In the genomic region with DNA sequence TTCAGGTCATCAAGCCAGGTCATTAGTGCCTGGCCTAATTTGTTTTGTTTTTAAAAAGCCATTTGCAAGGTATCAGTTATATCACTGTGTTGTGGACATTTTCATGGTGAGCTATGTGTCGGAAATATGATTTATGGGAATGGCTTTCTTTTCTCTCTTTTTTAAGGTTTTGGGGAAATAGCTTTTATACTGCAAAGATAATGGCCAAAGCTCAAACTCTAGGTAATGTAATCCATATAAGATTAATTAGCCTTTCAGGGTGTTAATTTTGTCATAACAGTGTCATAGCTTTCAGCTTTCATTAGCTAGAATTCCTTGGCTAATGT, we compare ENCODE assay signal across 8 cellular contexts. TPM values are rescaled to one million over a fixed set of nuclear protein-coding genes. Genes with fewer than 3 reads are reported as not detected.
DNase-seq lines count a peak whose midpoint lies in the region; ATAC-seq and TF ChIP-seq lines count a peak whose summit lies in the region.

No MANE protein-coding gene starts in this region.

- H3K27ac Mint-ChIP-seq in brain = peak overlapping the region; percentile 83 to 99 (median 98)

- H3K36me3 Mint-ChIP-seq in brain = no peaks in the 10 kb centered on the region

- H3K4me1 ChIP-seq in heart left ventricle = peaks cover 10 to 77% (median 42%) of the 10 kb centered on the region in 12 donors
- H3K4me1 ChIP-seq in muscle layer of duodenum (ENCODE audit: control insufficient read depth in 1 of 2, insufficient read depth in 2 of 2, low read length in 2 of 2) = peaks cover 18 to 34% of the 10 kb centered on the region in 2 donors
- H3K4me1 ChIP-seq in uterus = peaks cover 6 to 9% of the 10 kb centered on the region in 2 donors

- H3K27me3 Mint-ChIP-seq in brain = peaks cover 3% of the 10 kb centered on the region

- H3K27me3 ChIP-seq in heart left ventricle (no peaks in the 10 kb centered on the region), muscle layer of duodenum (ENCODE audit: low read depth, low read length) (no peaks in the 10 kb centered on the region), uterus (no peaks in the 10 kb centered on the region)

- H3K9me3 Mint-ChIP-seq in brain = peaks cover 0 to 5% (median 0%) of the 10 kb centered on the region in 5 experiments

- peak overlapping the region; percentile 82 to 95 (median 91) for H3K27ac ChIP-seq in heart left ventricle
- H3K27ac ChIP-seq in muscle layer of duodenum (ENCODE audit: low read length) = peak overlapping the region; percentile 96
- peak overlapping the region; percentile 87 to 99 for H3K27ac ChIP-seq in uterus

- DNase-seq in heart left ventricle (no peak), cardiac septum (ENCODE audit: low spot score) (no peak), uterus (no peak), MV-4-11 (lab: John Stamatoyannopoulos, UW) (no peak)

- H3K36me3 ChIP-seq in heart left ventricle (no peaks in the 10 kb centered on the region), muscle layer of duodenum (ENCODE audit: control insufficient read depth in 1 of 2, insufficient read depth in 2 of 2, low read length in 2 of 2) (no peaks in the 10 kb centered on the region), uterus (no peaks in the 10 kb centered on the region)

- ATAC-seq in heart left ventricle (no peak), GM18909 (IDR thresholded peaks at IDR 0.05; ENCODE audit: poor library complexity, unreplicated experiment) (no peak), HG03280 (IDR thresholded peaks at IDR 0.05; ENCODE audit: unreplicated experiment) (no peak)

- no peak for TF ChIP-seq CTCF in heart left ventricle (IDR thresholded peaks at IDR 0.05)
- TF ChIP-seq CTCF in brain (conservative IDR thresholded peaks at IDR 0.05) = no peak
- no peak for TF ChIP-seq CTCF in uterus (IDR thresholded peaks at IDR 0.05)

- H3K4me1 Mint-ChIP-seq in brain = peaks cover 60% of the 10 kb centered on the region

- H3K9me3 ChIP-seq in heart left ventricle = no peaks in the 10 kb centered on the region
- no peaks in the 10 kb centered on the region for H3K9me3 ChIP-seq in muscle layer of duodenum (ENCODE audit: control insufficient read depth in 1 of 2, low read length in 2 of 2)
- H3K9me3 ChIP-seq in uterus = no peaks in the 10 kb centered on the region

- H3K4me3 Mint-ChIP-seq in brain = peak overlapping the region; percentile 13 to 79 (median 69)

- H3K4me3 ChIP-seq in heart left ventricle = peak overlapping the region in 9 of 12 donors; percentile 33 to 49 (median 43)
- peak overlapping the region; percentile 54 to 68 for H3K4me3 ChIP-seq in muscle layer of duodenum (ENCODE audit: low read depth in 1 of 2, low read length in 2 of 2)
- H3K4me3 ChIP-seq in uterus = peak overlapping the region in 1 of 2 donors; percentile 26

- WGBS in heart left ventricle, 4 donors = 76 to 88% (median 83%) methylated on average over 1 of the region's 1 CpG

- TF ChIP-seq POLR2A in heart left ventricle (IDR thresholded peaks at IDR 0.05) (no peak), uterus (IDR thresholded peaks at IDR 0.05) (no peak)

- intact Hi-C loops in heart left ventricle (cut with DNase I) (loop anchor here in 2 of 10 donors (2.0 kb wide), 1 partner anchor 46 kb away; the partner anchor contains the start of gene PCBP1 (in 2 of the 2)), cardiac septum (cut with DNase I) (no loop called here), uterus (cut with DNase I; ENCODE audit: low total_unique reads) (no loop called here)

RNA-seq across cellular contexts. Expression of gene PCBP1, which starts 45.8 kb away (rescaled TPM):
- total RNA-seq in heart left ventricle (100 to 1,000 TPM; 106 to 274 (median 199) TPM), cardiac septum (223 TPM), uterus (100 to 1,000 TPM in 2 of 4 donors, 10 to 100 TPM in 2; 55.5 to 294 (median 101) TPM)
- polyA plus RNA-seq in heart left ventricle (100 to 1,000 TPM; 212 to 296 TPM), brain (ENCODE audit: insufficient read depth, low read depth, low replicate concordance) (363 TPM)

RNA-seq across cellular contexts. Expression of gene C2orf42, which starts 57.7 kb away (rescaled TPM):
- total RNA-seq in heart left ventricle (10 to 100 TPM in 5 of 9 donors, 1 to 10 TPM in 4; 6.2 to 14.9 (median 10.9) TPM), cardiac septum (12.3 TPM), uterus (10 to 100 TPM; 10.3 to 45.7 (median 23.8) TPM)
- polyA plus RNA-seq in heart left ventricle (1 to 10 TPM; 3.5 to 6.5 TPM), brain (ENCODE audit: insufficient read depth, low read depth, low replicate concordance) (8.6 TPM)
